8 cellular contexts compared by ENCODE assay signal in the genomic region with DNA sequence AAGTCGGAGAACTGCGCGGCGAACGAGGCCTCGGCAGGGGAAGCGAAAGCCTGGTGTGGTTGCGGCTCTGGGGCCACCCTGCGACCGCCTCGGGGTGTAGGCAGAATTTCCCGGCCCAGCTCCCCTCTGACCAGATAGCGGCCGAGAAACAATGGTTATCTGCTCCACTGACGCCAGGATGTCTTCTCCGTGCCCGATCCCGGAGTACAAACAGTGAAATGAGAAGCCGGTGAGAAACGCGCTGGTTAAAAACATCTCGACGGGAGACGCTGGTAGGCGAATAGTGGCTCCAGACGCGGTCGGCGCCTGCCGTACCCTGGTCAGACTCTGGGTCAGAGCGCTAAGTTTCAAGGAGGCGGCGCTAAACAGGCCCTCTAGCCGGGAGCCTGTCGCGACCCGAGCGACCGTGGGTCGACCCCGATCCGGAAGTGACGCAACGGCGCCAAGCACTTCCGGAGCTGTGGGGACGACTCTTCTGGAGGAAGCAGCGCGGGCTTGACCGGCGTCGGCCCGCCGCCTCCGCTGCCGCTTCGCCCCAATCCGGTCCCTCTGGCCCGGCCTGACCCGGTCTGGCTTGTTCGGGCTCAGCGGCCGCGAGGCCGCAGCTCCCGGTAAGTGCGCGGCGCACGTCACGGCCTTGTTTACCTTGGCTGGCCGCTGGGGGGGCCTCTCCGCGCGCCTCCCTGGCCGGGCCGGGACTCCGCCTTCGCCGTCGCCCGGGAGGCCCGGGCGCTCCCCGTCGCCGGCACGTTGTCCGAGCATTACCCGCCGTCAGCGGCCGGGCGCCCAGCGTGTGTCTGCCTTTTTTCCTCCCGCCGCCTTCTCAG. TPM values are rescaled to one million over a fixed set of nuclear protein-coding genes. Genes with fewer than 3 reads are reported as not detected.
DNase-seq lines count a peak whose midpoint lies in the region; ATAC-seq and TF ChIP-seq lines count a peak whose summit lies in the region.

A gene (plus strand): TSS at position 455 of the 827 bp plus-strand sequence. CDS start 8,717 bp downstream, outside the sequence.

- H3K9ac ChIP-seq in PC-3 (ENCODE audit: low read length) (peak within 1 kb of the TSS; percentile 96), mucosa of stomach (ENCODE audit: low read length) (peak within 1 kb of the TSS; percentile 91)

- H3K4me2 ChIP-seq in PC-3 (ENCODE audit: low read length) = peak within 1 kb of the TSS; percentile 89

- peak; percentile 80 for ATAC-seq in GM21381 (IDR thresholded peaks at IDR 0.05; ENCODE audit: unreplicated experiment)
- ATAC-seq in PC-3 = peak; percentile 95

- peak; percentile 94 for DNase-seq in DMS 273 (lab: John Stamatoyannopoulos, UW; ENCODE audit: unreplicated experiment)
- peak in 74 of 76 experiments; percentile 43 to 94 (median 86) for DNase-seq in HUDEP-2 (lab: John Stamatoyannopoulos, UW; ENCODE audit: unreplicated experiment in 76 of 76)
- peak; percentile 95 for DNase-seq in PC-3
- peak; percentile 90 for DNase-seq in activated T-cell treated with anti-CD3 and anti-CD28 coated beads, Interleukin-2, amount 50 U/mL, for 1 hour
- DNase-seq in erythroblast (lab: John Stamatoyannopoulos, UW) = peak; percentile 96 to 97
- peak; percentile 78 for DNase-seq in stimulated activated CD8-positive, alpha-beta memory T cell treated with anti-CD3 and anti-CD28 coated beads, Interleukin-7, amount 100 ng/mL, for 24 hours (ENCODE audit: low read depth)

- CTCF ChIA-PET in PC-3 (lab: Charles Lee) = no interaction called here

- POLR2A ChIA-PET in PC-3 (lab: Charles Lee; ENCODE audit: unreplicated experiment) = interaction anchor here (0.5 to 0.6 kb wide), 4 partner anchors 20 to 1151 kb away, joined by 3 to 6 read pairs (median 4); a partner anchor contains a TSS

- H4K20me1 ChIP-seq in PC-3 (ENCODE audit: low read length) = peaks cover 14% of the 10 kb centered on the region

- H2AFZ ChIP-seq in PC-3 (ENCODE audit: low read length) = peak within 1 kb of the TSS; percentile 86

- H3K4me1 ChIP-seq in PC-3 (ENCODE audit: insufficient read depth, low read length) (peaks cover 13% of the 10 kb centered on the region), mucosa of stomach (ENCODE audit: control insufficient read depth, insufficient read depth, low read length) (peaks cover 5% of the 10 kb centered on the region)

- 0 out of 2 replicates have a peak, but pooled peaks cover 3% of the 10 kb centered on the region for H3K36me3 ChIP-seq in PC-3 (ENCODE audit: low read depth, low read length)
- H3K36me3 ChIP-seq in mucosa of stomach (ENCODE audit: control insufficient read depth, insufficient read depth, low read length) = no peaks in the 10 kb centered on the region

- TF ChIP-seq POLR2A in erythroblast (IDR thresholded peaks at IDR 0.05; ENCODE audit: low read length) = peak; percentile 95

- H3F3A ChIP-seq in PC-3 (ENCODE audit: low read length, unreplicated experiment) = no peaks in the 10 kb centered on the region

- H3K9me2 ChIP-seq in PC-3 (replicated peaks; ENCODE audit: low read length) = no peaks in the 10 kb centered on the region

- no peaks in the 10 kb centered on the region for H3K27me3 ChIP-seq in PC-3 (ENCODE audit: low read length)
- H3K27me3 ChIP-seq in mucosa of stomach (ENCODE audit: control insufficient read depth, insufficient read depth, low read length) = no peaks in the 10 kb centered on the region

- TSS peak; percentile 91 for BruUV-seq in PC-3 (replicated peaks; lab: Mats Ljungman, UMichigan)

- H3K27ac ChIP-seq in PC-3 (ENCODE audit: low read length) = peak within 1 kb of the TSS; percentile 71

- H3K4me3 ChIP-seq in PC-3 (ENCODE audit: low read length) (peak within 1 kb of the TSS; percentile 95), mucosa of stomach (ENCODE audit: low read length) (peak within 1 kb of the TSS; percentile 97)

- H3K79me2 ChIP-seq in PC-3 (ENCODE audit: low read length) = peaks cover 52% of the 10 kb centered on the region

- H3K9me3 ChIP-seq in PC-3 (ENCODE audit: low read length) (no peaks in the 10 kb centered on the region), mucosa of stomach (ENCODE audit: control insufficient read depth, low read length) (no peaks in the 10 kb centered on the region)

- intact Hi-C loops in PC-3 (cut with micrococcal nuclease) = loop anchor here (1.0 to 2.0 kb wide), 2 partner anchors 20 to 72 kb away; a partner anchor contains a TSS

- peak; percentile 14; the same call in 1 of the 2 replicates for TF ChIP-seq CTCF in PC-3 (conservative IDR thresholded peaks at IDR 0.05; ENCODE audit: low read depth, low read length)

RNA-seq across cellular contexts. Expression of the gene that starts here (rescaled TPM):
- total RNA-seq in PC-3 (2014; rRNA removed) = 136 and 156 TPM in 2 replicates

Comparison
In these comparisons a context has a peak if more than half of its experiments do, and no peak if none do; other contexts are left out.
1. Peak in every context shown above with its lines: DNase-seq, ATAC-seq, H3K4me3 ChIP-seq and H3K27ac ChIP-seq.